2 cellular contexts compared by ENCODE assay signal in genomic region chr16:54237-54581, GRCh38.
TF ChIP-seq lines count a peak whose summit lies in the region.

No MANE protein-coding gene starts in this region.

TF ChIP-seq in endothelial cell of umbilical vein, 7 proteins besides CTCF, POLR2A, EP300 and RAD21:
- TF ChIP-seq EZH2 (IDR thresholded peaks at IDR 0.05; ENCODE audit: borderline replicate concordance, low read depth, low read length, severe bottlenecking) = no peak
- no peak for TF ChIP-seq GATA2 (IDR thresholded peaks at IDR 0.05; ENCODE audit: insufficient read depth, insufficient read length, low read depth, low read length)
- TF ChIP-seq, protein P1, sequence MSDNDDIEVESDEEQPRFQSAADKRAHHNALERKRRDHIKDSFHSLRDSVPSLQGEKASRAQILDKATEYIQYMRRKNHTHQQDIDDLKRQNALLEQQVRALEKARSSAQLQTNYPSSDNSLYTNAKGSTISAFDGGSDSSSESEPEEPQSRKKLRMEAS (IDR thresholded peaks at IDR 0.05; ENCODE audit: insufficient read depth, insufficient read length) = no peak
- no peak for TF ChIP-seq POLR2AphosphoS5 (IDR thresholded peaks at IDR 0.05; ENCODE audit: insufficient read depth, low read depth, low read length)
- TF ChIP-seq JUN (IDR thresholded peaks at IDR 0.05; ENCODE audit: borderline replicate concordance, insufficient read depth, insufficient read length, low read depth) = no peak
- TF ChIP-seq FOS (IDR thresholded peaks at IDR 0.05; ENCODE audit: borderline replicate concordance, insufficient read depth, low read length) = no peak
- TF ChIP-seq MYC (IDR thresholded peaks at IDR 0.05; ENCODE audit: low read depth, low read length) = no peak

TF ChIP-seq in GM12891, 5 proteins besides CTCF, POLR2A, EP300 and RAD21:
- TF ChIP-seq SPI1 (IDR thresholded peaks at IDR 0.05; ENCODE audit: low read depth, low read length) (no peak), POU2F2 (IDR thresholded peaks at IDR 0.05; ENCODE audit: low read depth, low read length) (no peak), TAF1 (IDR thresholded peaks at IDR 0.05; ENCODE audit: low read depth, low read length) (no peak), POLR2AphosphoS5 (IDR thresholded peaks at IDR 0.05; ENCODE audit: low read depth, low read length) (no peak)
